In the genomic region with DNA sequence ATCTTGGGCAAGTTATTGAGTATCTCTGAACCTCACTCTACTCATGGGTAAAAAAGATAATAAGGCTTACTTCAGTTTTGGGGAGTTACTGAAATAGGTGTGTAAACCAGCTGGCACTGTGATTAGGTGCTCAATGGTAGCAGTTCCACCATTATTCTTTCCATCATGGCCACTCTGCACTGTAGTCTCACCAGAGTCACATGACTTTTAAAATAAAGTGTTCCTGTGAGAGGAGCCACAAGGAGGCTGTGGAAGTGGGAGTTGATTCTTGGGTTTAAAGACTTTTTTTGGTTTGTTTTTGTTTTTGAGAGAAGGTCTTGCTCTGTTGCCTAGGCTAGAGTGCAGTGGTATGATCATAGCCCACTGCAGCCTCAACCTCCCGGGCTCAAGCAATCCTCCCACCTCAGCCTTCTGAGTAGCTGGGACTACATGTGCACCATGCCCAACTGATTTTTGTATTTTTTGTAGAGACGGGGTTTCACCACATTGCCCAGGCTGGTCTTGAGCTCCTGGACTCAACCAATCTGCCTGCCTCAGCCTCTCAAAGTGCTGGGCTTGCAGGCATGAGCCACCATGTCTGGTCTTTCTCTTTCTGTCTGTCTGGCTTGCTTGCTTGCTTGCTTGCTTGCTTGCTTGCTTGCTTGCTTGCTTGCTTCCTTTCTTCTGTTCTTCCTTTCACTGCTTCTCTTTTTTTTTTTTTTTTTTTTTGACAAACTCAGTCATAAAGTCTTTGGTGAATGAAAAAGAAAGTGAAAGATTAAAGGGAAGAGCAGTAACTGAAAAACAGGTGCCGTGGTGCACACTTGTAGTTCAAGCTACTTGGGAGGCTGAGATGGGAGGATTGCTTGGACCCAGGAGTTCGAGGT, we compare ENCODE assay signal across 10 cellular contexts. TPM values are rescaled to one million over a fixed set of nuclear protein-coding genes. Genes with fewer than 3 reads are reported as not detected.
DNase-seq lines count a peak whose midpoint lies in the region; ATAC-seq and TF ChIP-seq lines count a peak whose summit lies in the region.
"Had no signal": no experiment of that assay in that cellular context is flagged by ENCODE, and none has a peak within 500 bp of the region (broad histone marks: within the 10 kb centered on the region; RNA-seq: fewer than 3 reads in every experiment).

No MANE protein-coding gene starts in this region.

- CTCF ChIA-PET in A673 (lab: Charles Lee), result no interaction called here

- H3K4me3 Mint-ChIP-seq in stimulated activated naive CD8-positive, alpha-beta T cell treated with anti-CD3 and anti-CD28 coated beads, Interleukin-15, amount 100 ng/mL, for 72 hours, result peak overlapping the region; percentile 89 to 96

- ATAC-seq in HG03520 (IDR thresholded peaks at IDR 0.05; ENCODE audit: unreplicated experiment), result peak; percentile 54
- peak; percentile 40 for ATAC-seq in stimulated activated naive CD8-positive, alpha-beta T cell treated with anti-CD3 and anti-CD28 coated beads, Interleukin-15, amount 100 ng/mL, for 72 hours

- no peak overlapping the region for H3K4me3 ChIP-seq in A673 (ENCODE audit: low read depth, low read length, poor library complexity, severe bottlenecking)
- no peak overlapping the region for H3K4me3 ChIP-seq in GM23248

- POLR2A ChIA-PET in A673 (lab: Charles Lee; ENCODE audit: low non-redundant PET), result no interaction called here

- H3K9ac ChIP-seq in GM23248, result no peak overlapping the region
- H3K9ac ChIP-seq: parathyroid adenoma had no signal

- peaks cover 77% of the 10 kb centered on the region for H3K4me1 Mint-ChIP-seq in stimulated activated naive CD8-positive, alpha-beta T cell treated with anti-CD3 and anti-CD28 coated beads, Interleukin-15, amount 100 ng/mL, for 72 hours

- BruUV-seq in A673 (replicated peaks; lab: Mats Ljungman, UMichigan), result no TSS peak

- H3K4me2 ChIP-seq in GM23248 (ENCODE audit: unreplicated experiment), result no peak overlapping the region

- no peaks in the 10 kb centered on the region for H4K20me1 ChIP-seq in GM23248 (ENCODE audit: insufficient read depth)

- in situ Hi-C loops in GM23248 (cut with MboI), result no loop called here

- H3K9me3 Mint-ChIP-seq in stimulated activated naive CD8-positive, alpha-beta T cell treated with anti-CD3 and anti-CD28 coated beads, Interleukin-15, amount 100 ng/mL, for 72 hours, result no peaks in the 10 kb centered on the region

- H3K27me3 ChIP-seq in A673 (replicated peaks; ENCODE audit: insufficient read depth, low read depth, low read length, poor library complexity), result no peaks in the 10 kb centered on the region
- H3K27me3 ChIP-seq in GM23248 (replicated peaks; ENCODE audit: insufficient read depth), result no peaks in the 10 kb centered on the region

- DNase-seq in SIG-M5 treated with dmso at 0.1 percent for 504 hours (lab: John Stamatoyannopoulos, UW; ENCODE audit: unreplicated experiment) (peak; percentile 31), SIG-M5 (lab: John Stamatoyannopoulos, UW) (no peak), A673 (ENCODE audit: low spot score) (no peak), GOT3 (lab: John Stamatoyannopoulos, UW) (no peak), GM23248 (no peak)
- peak; percentile 68 to 73 for DNase-seq in activated T-cell treated with anti-CD3 and anti-CD28 coated beads, Interleukin-2, amount 50 U/mL, for 48 hours
- peak; percentile 34 to 50 for DNase-seq in stimulated activated naive CD8-positive, alpha-beta T cell treated with anti-CD3 and anti-CD28 coated beads, Interleukin-15, amount 100 ng/mL, for 72 hours

- no peak for TF ChIP-seq CTCF in A673 (conservative IDR thresholded peaks at IDR 0.05; ENCODE audit: low read depth, low read length)

- H3K9me3 ChIP-seq in A673 (ENCODE audit: low read depth, low read length, poor library complexity, severe bottlenecking) (no peaks in the 10 kb centered on the region), GM23248 (ENCODE audit: low read depth) (no peaks in the 10 kb centered on the region)

- no peaks in the 10 kb centered on the region for H3K9me2 ChIP-seq in GM23248 (ENCODE audit: insufficient read depth)

- H3K27me3 Mint-ChIP-seq in stimulated activated naive CD8-positive, alpha-beta T cell treated with anti-CD3 and anti-CD28 coated beads, Interleukin-15, amount 100 ng/mL, for 72 hours, result no peaks in the 10 kb centered on the region

- 88 to 96% methylated on average over 4 of the region's 4 CpGs for WGBS in GM23248 (ENCODE audit: low coverage in 1 of 2, low lambda C conversion rate in 2 of 2, missing lambda C conversion rate in 2 of 2), 2 experiments

- H3K36me3 ChIP-seq in A673 (ENCODE audit: insufficient read depth, low read length, poor library complexity, severe bottlenecking) (no peaks in the 10 kb centered on the region), GM23248 (ENCODE audit: low read depth) (no peaks in the 10 kb centered on the region)

- peak overlapping the region; percentile 99 to 100 for H3K27ac Mint-ChIP-seq in stimulated activated naive CD8-positive, alpha-beta T cell treated with anti-CD3 and anti-CD28 coated beads, Interleukin-15, amount 100 ng/mL, for 72 hours

- intact Hi-C loops in A673 (cut with micrococcal nuclease; ENCODE audit: unreplicated experiment), result no loop called here

- peaks cover 9% of the 10 kb centered on the region for H3F3A ChIP-seq in GM23248 (ENCODE audit: insufficient read depth)

- H3K4me1 ChIP-seq in A673 (ENCODE audit: insufficient read depth, low read length, poor library complexity, severe bottlenecking) (no peaks in the 10 kb centered on the region), GM23248 (ENCODE audit: insufficient read depth) (peaks cover 28% of the 10 kb centered on the region)
- H3K4me1 ChIP-seq: parathyroid adenoma had no signal

- H3K79me2 ChIP-seq in GM23248 (ENCODE audit: insufficient read depth), result no peaks in the 10 kb centered on the region
- H3K79me2 ChIP-seq: parathyroid adenoma had no signal

- H3K27ac ChIP-seq in A673 (ENCODE audit: low read depth, low read length, poor library complexity, severe bottlenecking), result no peak overlapping the region
- no peak overlapping the region for H3K27ac ChIP-seq in GM23248
- H3K27ac ChIP-seq: 22Rv1, parathyroid adenoma had no signal

- H2AFZ ChIP-seq in GM23248, result no peak overlapping the region
- H2AFZ ChIP-seq: parathyroid adenoma had no signal

RNA-seq across cellular contexts. Expression of gene ACVR1, which starts 21.2 kb away (rescaled TPM):
- 17.1 and 18.3 TPM in 2 replicates for total RNA-seq in A673 (2021)
- total RNA-seq in GM23248 (2014; rRNA removed; shearing (Covaris generic)), result 21.2 and 31.3 TPM in 2 replicates
- polyA plus RNA-seq in GM23248 (2016; fragmentation: Nextera tagmentation; extraction: Ambion mirVana), result 16.2 and 17.1 TPM in 2 replicates

Comparison
In these comparisons a context has a peak if more than half of its experiments do, and no peak if none do; other contexts are left out.
1. DNase-seq: peak in SIG-M5 treated with dmso at 0.1 percent for 504 hours (single experiment), activated T-cell treated with anti-CD3 and anti-CD28 coated beads, Interleukin-2, amount 50 U/mL, for 48 hours (2 of 2) and stimulated activated naive CD8-positive, alpha-beta T cell treated with anti-CD3 and anti-CD28 coated beads, Interleukin-15, amount 100 ng/mL, for 72 hours (2 of 2); none in SIG-M5 (single experiment), A673 (single experiment), GOT3 (single experiment) and GM23248 (single experiment).